ENCODE assay signal across 1 cellular context in the genomic region with DNA sequence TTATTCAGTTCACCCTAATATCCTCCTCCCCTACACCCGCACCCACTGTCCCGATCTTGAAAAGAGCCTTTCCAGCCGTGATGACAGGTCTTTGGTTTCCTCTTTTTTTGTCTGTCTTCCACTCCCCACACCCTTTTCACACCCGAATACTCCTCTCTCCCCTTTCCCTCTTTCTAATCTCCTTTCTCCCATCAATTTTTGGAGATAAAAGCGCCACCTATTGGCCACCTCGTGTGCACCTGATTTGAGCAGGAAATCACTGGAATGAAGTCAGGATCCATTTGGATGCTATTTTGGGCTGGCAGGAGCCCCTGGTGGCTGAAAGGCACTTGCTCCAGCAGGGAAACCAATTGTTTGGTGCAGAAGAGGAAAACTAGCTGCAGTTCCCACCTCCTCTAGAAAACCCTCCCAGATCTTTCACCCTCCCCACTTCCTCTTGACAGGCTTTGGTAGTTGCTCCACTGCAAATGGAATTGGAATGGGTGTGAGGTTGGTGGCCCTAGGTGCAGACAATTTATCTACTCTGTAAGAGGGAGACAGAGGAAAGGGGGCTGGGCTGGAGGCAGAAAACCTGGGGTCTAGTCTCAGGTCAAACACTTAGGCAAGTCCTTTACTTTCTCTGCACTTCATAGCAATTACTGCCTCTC.
TF ChIP-seq lines count a peak whose summit lies in the region.

No MANE protein-coding gene starts in this region.

TF ChIP-seq in K562, 482 proteins besides CTCF, POLR2A, EP300 and RAD21 (continued from another document and continues in another):
- TF ChIP-seq LCOR (CRISPR knock-in tag; IDR thresholded peaks at IDR 0.05): peak; percentile 97
- no peak for TF ChIP-seq ZNF655 (CRISPR knock-in tag; IDR thresholded peaks at IDR 0.05)
- TF ChIP-seq, protein P1, sequence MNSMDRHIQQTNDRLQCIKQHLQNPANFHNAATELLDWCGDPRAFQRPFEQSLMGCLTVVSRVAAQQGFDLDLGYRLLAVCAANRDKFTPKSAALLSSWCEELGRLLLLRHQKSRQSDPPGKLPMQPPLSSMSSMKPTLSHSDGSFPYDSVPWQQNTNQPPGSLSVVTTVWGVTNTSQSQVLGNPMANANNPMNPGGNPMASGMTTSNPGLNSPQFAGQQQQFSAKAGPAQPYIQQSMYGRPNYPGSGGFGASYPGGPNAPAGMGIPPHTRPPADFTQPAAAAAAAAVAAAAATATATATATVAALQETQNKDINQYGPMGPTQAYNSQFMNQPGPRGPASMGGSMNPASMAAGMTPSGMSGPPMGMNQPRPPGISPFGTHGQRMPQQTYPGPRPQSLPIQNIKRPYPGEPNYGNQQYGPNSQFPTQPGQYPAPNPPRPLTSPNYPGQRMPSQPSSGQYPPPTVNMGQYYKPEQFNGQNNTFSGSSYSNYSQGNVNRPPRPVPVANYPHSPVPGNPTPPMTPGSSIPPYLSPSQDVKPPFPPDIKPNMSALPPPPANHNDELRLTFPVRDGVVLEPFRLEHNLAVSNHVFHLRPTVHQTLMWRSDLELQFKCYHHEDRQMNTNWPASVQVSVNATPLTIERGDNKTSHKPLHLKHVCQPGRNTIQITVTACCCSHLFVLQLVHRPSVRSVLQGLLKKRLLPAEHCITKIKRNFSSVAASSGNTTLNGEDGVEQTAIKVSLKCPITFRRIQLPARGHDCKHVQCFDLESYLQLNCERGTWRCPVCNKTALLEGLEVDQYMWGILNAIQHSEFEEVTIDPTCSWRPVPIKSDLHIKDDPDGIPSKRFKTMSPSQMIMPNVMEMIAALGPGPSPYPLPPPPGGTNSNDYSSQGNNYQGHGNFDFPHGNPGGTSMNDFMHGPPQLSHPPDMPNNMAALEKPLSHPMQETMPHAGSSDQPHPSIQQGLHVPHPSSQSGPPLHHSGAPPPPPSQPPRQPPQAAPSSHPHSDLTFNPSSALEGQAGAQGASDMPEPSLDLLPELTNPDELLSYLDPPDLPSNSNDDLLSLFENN (IDR thresholded peaks at IDR 0.05; ENCODE audit: low read depth in 2 of 2, low read length in 2 of 2): no peak
- 0 out of 2 replicates have a peak, but pooled peaks have one; percentile 10 for TF ChIP-seq TAL1 (IDR thresholded peaks at IDR 0.05)
- TF ChIP-seq ATF1 (CRISPR knock-in tag; IDR thresholded peaks at IDR 0.05): no peak
- TF ChIP-seq ATF1 (tag; IDR thresholded peaks at IDR 0.05): no peak
- TF ChIP-seq NR4A1 (CRISPR knock-in tag; IDR thresholded peaks at IDR 0.05): no peak
- TF ChIP-seq NR4A1 (tag; IDR thresholded peaks at IDR 0.05): no peak
- no peak for TF ChIP-seq MCM7 (IDR thresholded peaks at IDR 0.05)
- no peak for TF ChIP-seq TEAD2 (tag; IDR thresholded peaks at IDR 0.05)
- TF ChIP-seq POLR2B (IDR thresholded peaks at IDR 0.05; ENCODE audit: low read depth, partially characterized antibody): no peak
- TF ChIP-seq HDAC2 (IDR thresholded peaks at IDR 0.05): no peak
- no peak for TF ChIP-seq POLR3A (IDR thresholded peaks at IDR 0.05; ENCODE audit: borderline replicate concordance, extremely low read depth, insufficient read depth, insufficient read length)
- no peak for TF ChIP-seq TSHZ1 (CRISPR knock-in tag; IDR thresholded peaks at IDR 0.05)
- TF ChIP-seq NONO (IDR thresholded peaks at IDR 0.05; ENCODE audit: low read depth in 2 of 2, low read length in 1 of 2): no peak
- TF ChIP-seq MED1 (CRISPR knock-in tag; IDR thresholded peaks at IDR 0.05; ENCODE audit: borderline replicate concordance): no peak
- TF ChIP-seq, protein P2, sequence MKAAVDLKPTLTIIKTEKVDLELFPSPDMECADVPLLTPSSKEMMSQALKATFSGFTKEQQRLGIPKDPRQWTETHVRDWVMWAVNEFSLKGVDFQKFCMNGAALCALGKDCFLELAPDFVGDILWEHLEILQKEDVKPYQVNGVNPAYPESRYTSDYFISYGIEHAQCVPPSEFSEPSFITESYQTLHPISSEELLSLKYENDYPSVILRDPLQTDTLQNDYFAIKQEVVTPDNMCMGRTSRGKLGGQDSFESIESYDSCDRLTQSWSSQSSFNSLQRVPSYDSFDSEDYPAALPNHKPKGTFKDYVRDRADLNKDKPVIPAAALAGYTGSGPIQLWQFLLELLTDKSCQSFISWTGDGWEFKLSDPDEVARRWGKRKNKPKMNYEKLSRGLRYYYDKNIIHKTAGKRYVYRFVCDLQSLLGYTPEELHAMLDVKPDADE (conservative IDR thresholded peaks at IDR 0.05; ENCODE audit: control insufficient read depth, low read depth, low read length): no peak
- no peak for TF ChIP-seq TAF15 (IDR thresholded peaks at IDR 0.05; ENCODE audit: low read depth, low read length)
- no peak for TF ChIP-seq E2F3 (CRISPR knock-in tag; IDR thresholded peaks at IDR 0.05)
- TF ChIP-seq, protein P3, sequence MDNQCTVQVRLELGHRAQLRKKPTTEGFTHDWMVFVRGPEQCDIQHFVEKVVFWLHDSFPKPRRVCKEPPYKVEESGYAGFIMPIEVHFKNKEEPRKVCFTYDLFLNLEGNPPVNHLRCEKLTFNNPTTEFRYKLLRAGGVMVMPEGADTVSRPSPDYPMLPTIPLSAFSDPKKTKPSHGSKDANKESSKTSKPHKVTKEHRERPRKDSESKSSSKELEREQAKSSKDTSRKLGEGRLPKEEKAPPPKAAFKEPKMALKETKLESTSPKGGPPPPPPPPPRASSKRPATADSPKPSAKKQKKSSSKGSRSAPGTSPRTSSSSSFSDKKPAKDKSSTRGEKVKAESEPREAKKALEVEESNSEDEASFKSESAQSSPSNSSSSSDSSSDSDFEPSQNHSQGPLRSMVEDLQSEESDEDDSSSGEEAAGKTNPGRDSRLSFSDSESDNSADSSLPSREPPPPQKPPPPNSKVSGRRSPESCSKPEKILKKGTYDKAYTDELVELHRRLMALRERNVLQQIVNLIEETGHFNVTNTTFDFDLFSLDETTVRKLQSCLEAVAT (IDR thresholded peaks at IDR 0.05): 0 out of 4 replicates have a peak, but pooled peaks of 1 of the 2 experiments have one; percentile 47
- no peak for TF ChIP-seq CXXC5 (CRISPR knock-in tag; IDR thresholded peaks at IDR 0.05)
- no peak for TF ChIP-seq NFIC (IDR thresholded peaks at IDR 0.05)
- no peak for TF ChIP-seq CREB3 (tag; conservative IDR thresholded peaks at IDR 0.05; ENCODE audit: low read depth)
- no peak for TF ChIP-seq ZNF76 (CRISPR knock-in tag; IDR thresholded peaks at IDR 0.05; ENCODE audit: borderline replicate concordance)
- no peak for TF ChIP-seq ZC3H11A (IDR thresholded peaks at IDR 0.05; ENCODE audit: low read depth, low read length)
- peak; percentile 61; the same call in 1 of the 2 replicates for TF ChIP-seq ARID2 (IDR thresholded peaks at IDR 0.05)
- TF ChIP-seq THRB (CRISPR knock-in tag; conservative IDR thresholded peaks at IDR 0.05): 0 out of 2 replicates have a peak, but pooled peaks have one; percentile 31
- TF ChIP-seq ARID1B (IDR thresholded peaks at IDR 0.05): peak; percentile 35; the same call in 1 of the 2 replicates
- no peak for TF ChIP-seq ZNF444 (CRISPR knock-in tag; IDR thresholded peaks at IDR 0.05)
- TF ChIP-seq ATF7 (IDR thresholded peaks at IDR 0.05): no peak
- TF ChIP-seq KLF16 (IDR thresholded peaks at IDR 0.05): 0 out of 2 replicates have a peak, but pooled peaks have one; percentile 22
- no peak for TF ChIP-seq TBP (optimal IDR thresholded peaks at IDR 0.05; ENCODE audit: low read depth, low read length)
- TF ChIP-seq SRF (CRISPR knock-in tag; IDR thresholded peaks at IDR 0.05): no peak
- TF ChIP-seq MEF2A (IDR thresholded peaks at IDR 0.05; ENCODE audit: control insufficient read depth, low read depth, low read length): peak; percentile 87
- TF ChIP-seq HSF4 (CRISPR knock-in tag; IDR thresholded peaks at IDR 0.05; ENCODE audit: borderline replicate concordance): no peak
- no peak for TF ChIP-seq OTX1 (CRISPR knock-in tag; IDR thresholded peaks at IDR 0.05)
- TF ChIP-seq HDAC1 (IDR thresholded peaks at IDR 0.05): no peak; a peak in 1 of 4 replicates
- TF ChIP-seq, protein P4, sequence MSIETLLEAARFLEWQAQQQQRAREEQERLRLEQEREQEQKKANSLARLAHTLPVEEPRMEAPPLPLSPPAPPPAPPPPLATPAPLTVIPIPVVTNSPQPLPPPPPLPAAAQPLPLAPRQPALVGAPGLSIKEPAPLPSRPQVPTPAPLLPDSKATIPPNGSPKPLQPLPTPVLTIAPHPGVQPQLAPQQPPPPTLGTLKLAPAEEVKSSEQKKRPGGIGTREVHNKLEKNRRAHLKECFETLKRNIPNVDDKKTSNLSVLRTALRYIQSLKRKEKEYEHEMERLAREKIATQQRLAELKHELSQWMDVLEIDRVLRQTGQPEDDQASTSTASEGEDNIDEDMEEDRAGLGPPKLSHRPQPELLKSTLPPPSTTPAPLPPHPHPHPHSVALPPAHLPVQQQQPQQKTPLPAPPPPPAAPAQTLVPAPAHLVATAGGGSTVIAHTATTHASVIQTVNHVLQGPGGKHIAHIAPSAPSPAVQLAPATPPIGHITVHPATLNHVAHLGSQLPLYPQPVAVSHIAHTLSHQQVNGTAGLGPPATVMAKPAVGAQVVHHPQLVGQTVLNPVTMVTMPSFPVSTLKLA (conservative IDR thresholded peaks at IDR 0.05): no peak
- peak; percentile 79 for TF ChIP-seq GATA2 (CRISPR knock-in tag; IDR thresholded peaks at IDR 0.05)
- no peak for TF ChIP-seq TFAP4 (CRISPR knock-in tag; IDR thresholded peaks at IDR 0.05; ENCODE audit: borderline replicate concordance)
- TF ChIP-seq, protein P5, sequence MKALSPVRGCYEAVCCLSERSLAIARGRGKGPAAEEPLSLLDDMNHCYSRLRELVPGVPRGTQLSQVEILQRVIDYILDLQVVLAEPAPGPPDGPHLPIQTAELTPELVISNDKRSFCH (CRISPR knock-in tag; IDR thresholded peaks at IDR 0.05): no peak
- TF ChIP-seq, protein P5 (tag; IDR thresholded peaks at IDR 0.05): no peak
- TF ChIP-seq GABPB2 (CRISPR knock-in tag; conservative IDR thresholded peaks at IDR 0.05): no peak
- no peak for TF ChIP-seq HMG20B (CRISPR knock-in tag; IDR thresholded peaks at IDR 0.05)
- TF ChIP-seq SNIP1 (IDR thresholded peaks at IDR 0.05; ENCODE audit: low read depth): no peak
- 0 out of 2 replicates have a peak, but pooled peaks have one; percentile 42 for TF ChIP-seq XRCC5 (IDR thresholded peaks at IDR 0.05; ENCODE audit: low read depth, low read length)
- TF ChIP-seq ZNF24 (IDR thresholded peaks at IDR 0.05): no peak
- no peak for TF ChIP-seq DMBX1 (CRISPR knock-in tag; IDR thresholded peaks at IDR 0.05; ENCODE audit: borderline replicate concordance)
- no peak for TF ChIP-seq CBX8 (IDR thresholded peaks at IDR 0.05; ENCODE audit: borderline replicate concordance, extremely low read depth, low read depth, low read length, poor library complexity, severe bottlenecking)
